ENCODE assay signal across 7 cellular contexts in the genomic region with DNA sequence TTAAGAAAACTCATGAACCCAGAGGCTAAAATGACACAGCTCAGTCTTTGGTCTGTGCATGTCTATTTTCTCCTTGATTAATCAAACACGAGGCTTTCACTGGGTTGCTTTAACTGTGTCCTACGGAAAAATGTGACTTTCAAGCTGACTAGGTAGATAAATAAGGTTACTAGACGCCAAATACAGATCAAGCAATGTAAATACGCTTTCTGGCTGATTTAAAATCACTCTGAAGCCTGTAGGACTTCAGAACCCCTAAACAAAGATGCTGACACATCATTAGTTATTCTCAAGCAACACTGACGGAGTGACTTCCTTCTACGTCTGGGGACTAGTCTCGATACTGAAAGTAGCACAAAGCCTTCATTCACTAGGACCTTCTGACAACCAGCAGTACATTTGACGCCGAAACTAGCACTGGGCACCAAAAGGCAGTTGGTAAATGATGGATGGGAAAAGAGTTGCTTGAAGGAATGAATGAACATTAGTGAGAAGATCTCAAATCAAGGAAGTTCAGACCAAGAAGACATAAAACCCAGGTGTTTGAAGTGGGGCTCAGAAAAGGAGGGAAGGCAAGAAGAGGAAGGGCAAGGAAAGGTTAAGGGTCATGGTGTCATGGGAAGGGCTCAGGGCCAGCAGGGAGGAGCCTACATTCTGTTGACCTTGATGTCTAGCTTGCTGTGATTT.
DNase-seq lines count a peak whose midpoint lies in the region; ATAC-seq and TF ChIP-seq lines count a peak whose summit lies in the region.

No MANE protein-coding gene starts in this region.

- 24 to 31% methylated on average over 9 of the region's 9 CpGs for WGBS in upper lobe of left lung, 2 donors

- H3K27ac ChIP-seq in upper lobe of left lung (peak overlapping the region in 3 of 4 donors; percentile 23 to 69 (median 38)), WERI-Rb-1 (no peak overlapping the region)

- TF ChIP-seq CTCF in upper lobe of left lung (IDR thresholded peaks at IDR 0.05) (no peak), WERI-Rb-1 (IDR thresholded peaks at IDR 0.05; ENCODE audit: low read depth, low read length) (no peak)

- peaks cover 0 to 12% (median 9%) of the 10 kb centered on the region in 4 donors for H3K4me1 ChIP-seq in upper lobe of left lung

- DNase-seq in inferior parietal cortex (ENCODE audit: extremely low spot score) (peak; percentile 6), upper lobe of left lung (no peak), NCI-H69 (lab: John Stamatoyannopoulos, UW) (no peak), WERI-Rb-1 (no peak)

- H3K27me3 ChIP-seq in upper lobe of left lung, result no peaks in the 10 kb centered on the region
- H3K27me3 ChIP-seq in WERI-Rb-1 (ENCODE audit: insufficient read depth, low read depth, severe bottlenecking), result no peaks in the 10 kb centered on the region

- peak overlapping the region in 3 of 4 donors; percentile 0 to 4 (median 1) for H3K4me3 ChIP-seq in upper lobe of left lung
- H3K4me3 ChIP-seq in WERI-Rb-1 (ENCODE audit: low read depth, low read length), result no peak overlapping the region

- H3K36me3 ChIP-seq in upper lobe of left lung (no peaks in the 10 kb centered on the region), WERI-Rb-1 (no peaks in the 10 kb centered on the region)

- peak; percentile 98 for ATAC-seq in GM19025 (IDR thresholded peaks at IDR 0.05; ENCODE audit: low read depth, unreplicated experiment)
- peak; percentile 97 for ATAC-seq in HG02798 (IDR thresholded peaks at IDR 0.05; ENCODE audit: poor library complexity, unreplicated experiment)
- peak; percentile 53 to 76 for ATAC-seq in upper lobe of left lung (ENCODE audit: low FRiP score in 2 of 2)

- TF ChIP-seq POLR2A in Raji (IDR thresholded peaks at IDR 0.05; ENCODE audit: insufficient read depth, low read depth, low read length) (0 out of 2 replicates have a peak, but pooled peaks have one; percentile 19), upper lobe of left lung (IDR thresholded peaks at IDR 0.05) (peak in 1 of 4 donors; percentile 20)

- no peak for TF ChIP-seq EP300 in upper lobe of left lung (IDR thresholded peaks at IDR 0.05)

- H3K9me3 ChIP-seq in upper lobe of left lung (no peaks in the 10 kb centered on the region), WERI-Rb-1 (ENCODE audit: severe bottlenecking) (no peaks in the 10 kb centered on the region)
